18 cellular contexts compared by ENCODE assay signal in genomic region chr15:71304681-71305080, GRCh38.
"Had no signal": no experiment of that assay in that cellular context is flagged by ENCODE, and none has a peak within 500 bp of the region (broad histone marks: within the 10 kb centered on the region; RNA-seq: fewer than 3 reads in every experiment).

No MANE protein-coding gene starts in this region.

- H3K36me3 ChIP-seq: esophagus muscularis mucosa, gastrocnemius medialis, heart right ventricle, pancreas, thyroid gland, upper lobe of left lung, uterus had no signal

- H3K9me3 ChIP-seq: esophagus muscularis mucosa, gastrocnemius medialis, heart right ventricle, pancreas, thyroid gland, upper lobe of left lung, uterus had no signal

- H3K27ac ChIP-seq: epithelial cell of prostate, gastrocnemius medialis, pancreas, upper lobe of left lung, uterus had no signal

- H3K4me1 ChIP-seq: gastrocnemius medialis, pancreas had no signal

- H3K4me3 ChIP-seq: esophagus muscularis mucosa, gastrocnemius medialis, heart right ventricle, pancreas, thyroid gland, upper lobe of left lung, uterus had no signal

- H3K27me3 ChIP-seq: esophagus muscularis mucosa, gastrocnemius medialis, heart right ventricle, pancreas, thyroid gland, upper lobe of left lung, uterus had no signal

- ATAC-seq: effector memory CD8-positive, alpha-beta T cell; gastrocnemius medialis; pancreas; right cardiac atrium had no signal

- DNase-seq: effector memory CD8-positive, alpha-beta T cell; gastrocnemius medialis; heart right ventricle; hypothalamus; kidney glomerular epithelial cell; mesendoderm; naive B cell; occipital lobe; pancreas; right cardiac atrium; small intestine; stimulated activated CD4-positive, alpha-beta T cell treated with anti-CD3 and anti-CD28 coated beads, Interleukin-2, amount 100 ng/mL, for 48 hours; stimulated activated naive CD4-positive, alpha-beta T cell treated with Interleukin-2 at 50 U/mL for 16 hours; thyroid gland; upper lobe of left lung; uterus had no signal
